Comparison of ENCODE assay signal across 2 cellular contexts in the genomic region with DNA sequence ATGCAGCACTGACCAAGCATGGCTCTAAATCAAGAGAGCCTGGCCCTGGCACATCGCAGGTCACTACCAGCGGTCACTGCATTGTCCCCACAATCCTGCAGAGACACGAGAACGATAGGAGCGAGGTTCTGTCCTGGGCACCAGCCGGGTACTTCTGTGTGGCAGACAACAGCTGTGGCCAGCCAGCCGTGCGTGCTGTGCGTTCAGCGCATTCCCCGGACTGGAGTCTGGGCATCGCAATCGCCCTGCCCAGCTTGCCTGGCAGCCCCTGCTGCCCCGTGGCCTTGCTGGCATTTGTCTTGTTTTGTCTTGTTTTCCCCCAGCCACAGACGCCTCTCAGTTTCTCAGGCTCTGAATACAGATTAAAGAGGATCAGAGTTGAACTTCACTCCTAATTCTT.
TF ChIP-seq lines count a peak whose summit lies in the region.

No MANE protein-coding gene starts in this region.

TF ChIP-seq in IMR-90, 13 proteins besides CTCF, POLR2A, EP300 and RAD21:
- TF ChIP-seq NFE2L2 (IDR thresholded peaks at IDR 0.05; ENCODE audit: low read depth, low read length) (no peak), SMC3 (IDR thresholded peaks at IDR 0.05; ENCODE audit: low read depth, low read length) (no peak), RCOR1 (IDR thresholded peaks at IDR 0.05; ENCODE audit: insufficient replicate concordance, low read length) (no peak), BHLHE40 (IDR thresholded peaks at IDR 0.05; ENCODE audit: low read depth, low read length) (no peak), MAFK (IDR thresholded peaks at IDR 0.05; ENCODE audit: low read depth, low read length) (no peak), MXI1 (IDR thresholded peaks at IDR 0.05; ENCODE audit: borderline replicate concordance, low read depth, low read length) (no peak), MAZ (IDR thresholded peaks at IDR 0.05; ENCODE audit: borderline replicate concordance, low read depth, low read length) (no peak), CHD1 (IDR thresholded peaks at IDR 0.05; ENCODE audit: low read depth, low read length) (no peak), RFX5 (IDR thresholded peaks at IDR 0.05; ENCODE audit: low read depth, low read length) (no peak)
- TF ChIP-seq, protein P1, sequence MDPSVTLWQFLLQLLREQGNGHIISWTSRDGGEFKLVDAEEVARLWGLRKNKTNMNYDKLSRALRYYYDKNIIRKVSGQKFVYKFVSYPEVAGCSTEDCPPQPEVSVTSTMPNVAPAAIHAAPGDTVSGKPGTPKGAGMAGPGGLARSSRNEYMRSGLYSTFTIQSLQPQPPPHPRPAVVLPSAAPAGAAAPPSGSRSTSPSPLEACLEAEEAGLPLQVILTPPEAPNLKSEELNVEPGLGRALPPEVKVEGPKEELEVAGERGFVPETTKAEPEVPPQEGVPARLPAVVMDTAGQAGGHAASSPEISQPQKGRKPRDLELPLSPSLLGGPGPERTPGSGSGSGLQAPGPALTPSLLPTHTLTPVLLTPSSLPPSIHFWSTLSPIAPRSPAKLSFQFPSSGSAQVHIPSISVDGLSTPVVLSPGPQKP (IDR thresholded peaks at IDR 0.05; ENCODE audit: borderline replicate concordance, low read depth, low read length) = no peak

TF ChIP-seq in GM12878, 131 proteins besides CTCF, POLR2A, EP300 and RAD21:
- TF ChIP-seq TAF1 (IDR thresholded peaks at IDR 0.05; ENCODE audit: borderline replicate concordance, low read depth, low read length) = no peak
- TF ChIP-seq ETV6 (conservative IDR thresholded peaks at IDR 0.05 in 1 of 2, IDR thresholded peaks at IDR 0.05 in 1 of 2; ENCODE audit: borderline replicate concordance in 1 of 2, low read depth in 1 of 2) = no peak
- TF ChIP-seq BMI1 (IDR thresholded peaks at IDR 0.05; ENCODE audit: borderline replicate concordance) = no peak
- no peak for TF ChIP-seq SIX5 (IDR thresholded peaks at IDR 0.05; ENCODE audit: low read depth, low read length, severe bottlenecking)
- no peak for TF ChIP-seq RB1 (IDR thresholded peaks at IDR 0.05; ENCODE audit: borderline replicate concordance)
- TF ChIP-seq, protein P2, sequence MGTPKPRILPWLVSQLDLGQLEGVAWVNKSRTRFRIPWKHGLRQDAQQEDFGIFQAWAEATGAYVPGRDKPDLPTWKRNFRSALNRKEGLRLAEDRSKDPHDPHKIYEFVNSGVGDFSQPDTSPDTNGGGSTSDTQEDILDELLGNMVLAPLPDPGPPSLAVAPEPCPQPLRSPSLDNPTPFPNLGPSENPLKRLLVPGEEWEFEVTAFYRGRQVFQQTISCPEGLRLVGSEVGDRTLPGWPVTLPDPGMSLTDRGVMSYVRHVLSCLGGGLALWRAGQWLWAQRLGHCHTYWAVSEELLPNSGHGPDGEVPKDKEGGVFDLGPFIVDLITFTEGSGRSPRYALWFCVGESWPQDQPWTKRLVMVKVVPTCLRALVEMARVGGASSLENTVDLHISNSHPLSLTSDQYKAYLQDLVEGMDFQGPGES (IDR thresholded peaks at IDR 0.05) = no peak
- no peak for TF ChIP-seq FOXM1 (IDR thresholded peaks at IDR 0.05; ENCODE audit: low read depth, low read length)
- no peak for TF ChIP-seq TARDBP (IDR thresholded peaks at IDR 0.05; ENCODE audit: borderline replicate concordance)
- TF ChIP-seq EED (IDR thresholded peaks at IDR 0.05; ENCODE audit: low read depth) = no peak
- no peak for TF ChIP-seq GABPA (IDR thresholded peaks at IDR 0.05; ENCODE audit: low read depth)
- TF ChIP-seq SMC3 (IDR thresholded peaks at IDR 0.05; ENCODE audit: borderline replicate concordance, low read length) = no peak
- TF ChIP-seq, protein P3, sequence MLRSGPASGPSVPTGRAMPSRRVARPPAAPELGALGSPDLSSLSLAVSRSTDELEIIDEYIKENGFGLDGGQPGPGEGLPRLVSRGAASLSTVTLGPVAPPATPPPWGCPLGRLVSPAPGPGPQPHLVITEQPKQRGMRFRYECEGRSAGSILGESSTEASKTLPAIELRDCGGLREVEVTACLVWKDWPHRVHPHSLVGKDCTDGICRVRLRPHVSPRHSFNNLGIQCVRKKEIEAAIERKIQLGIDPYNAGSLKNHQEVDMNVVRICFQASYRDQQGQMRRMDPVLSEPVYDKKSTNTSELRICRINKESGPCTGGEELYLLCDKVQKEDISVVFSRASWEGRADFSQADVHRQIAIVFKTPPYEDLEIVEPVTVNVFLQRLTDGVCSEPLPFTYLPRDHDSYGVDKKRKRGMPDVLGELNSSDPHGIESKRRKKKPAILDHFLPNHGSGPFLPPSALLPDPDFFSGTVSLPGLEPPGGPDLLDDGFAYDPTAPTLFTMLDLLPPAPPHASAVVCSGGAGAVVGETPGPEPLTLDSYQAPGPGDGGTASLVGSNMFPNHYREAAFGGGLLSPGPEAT (IDR thresholded peaks at IDR 0.05; ENCODE audit: low read depth) = no peak
- TF ChIP-seq, protein P4, sequence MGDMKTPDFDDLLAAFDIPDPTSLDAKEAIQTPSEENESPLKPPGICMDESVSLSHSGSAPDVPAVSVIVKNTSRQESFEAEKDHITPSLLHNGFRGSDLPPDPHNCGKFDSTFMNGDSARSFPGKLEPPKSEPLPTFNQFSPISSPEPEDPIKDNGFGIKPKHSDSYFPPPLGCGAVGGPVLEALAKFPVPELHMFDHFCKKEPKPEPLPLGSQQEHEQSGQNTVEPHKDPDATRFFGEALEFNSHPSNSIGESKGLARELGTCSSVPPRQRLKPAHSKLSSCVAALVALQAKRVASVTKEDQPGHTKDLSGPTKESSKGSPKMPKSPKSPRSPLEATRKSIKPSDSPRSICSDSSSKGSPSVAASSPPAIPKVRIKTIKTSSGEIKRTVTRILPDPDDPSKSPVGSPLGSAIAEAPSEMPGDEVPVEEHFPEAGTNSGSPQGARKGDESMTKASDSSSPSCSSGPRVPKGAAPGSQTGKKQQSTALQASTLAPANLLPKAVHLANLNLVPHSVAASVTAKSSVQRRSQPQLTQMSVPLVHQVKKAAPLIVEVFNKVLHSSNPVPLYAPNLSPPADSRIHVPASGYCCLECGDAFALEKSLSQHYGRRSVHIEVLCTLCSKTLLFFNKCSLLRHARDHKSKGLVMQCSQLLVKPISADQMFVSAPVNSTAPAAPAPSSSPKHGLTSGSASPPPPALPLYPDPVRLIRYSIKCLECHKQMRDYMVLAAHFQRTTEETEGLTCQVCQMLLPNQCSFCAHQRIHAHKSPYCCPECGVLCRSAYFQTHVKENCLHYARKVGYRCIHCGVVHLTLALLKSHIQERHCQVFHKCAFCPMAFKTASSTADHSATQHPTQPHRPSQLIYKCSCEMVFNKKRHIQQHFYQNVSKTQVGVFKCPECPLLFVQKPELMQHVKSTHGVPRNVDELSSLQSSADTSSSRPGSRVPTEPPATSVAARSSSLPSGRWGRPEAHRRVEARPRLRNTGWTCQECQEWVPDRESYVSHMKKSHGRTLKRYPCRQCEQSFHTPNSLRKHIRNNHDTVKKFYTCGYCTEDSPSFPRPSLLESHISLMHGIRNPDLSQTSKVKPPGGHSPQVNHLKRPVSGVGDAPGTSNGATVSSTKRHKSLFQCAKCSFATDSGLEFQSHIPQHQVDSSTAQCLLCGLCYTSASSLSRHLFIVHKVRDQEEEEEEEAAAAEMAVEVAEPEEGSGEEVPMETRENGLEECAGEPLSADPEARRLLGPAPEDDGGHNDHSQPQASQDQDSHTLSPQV (IDR thresholded peaks at IDR 0.05) = no peak
- TF ChIP-seq LARP7 (IDR thresholded peaks at IDR 0.05) = no peak
- TF ChIP-seq SPI1 (IDR thresholded peaks at IDR 0.05; ENCODE audit: borderline replicate concordance, insufficient read depth, low read depth, low read length) = no peak
- TF ChIP-seq SUPT20H (IDR thresholded peaks at IDR 0.05; ENCODE audit: borderline replicate concordance, control insufficient read depth, low read depth, low read length) = no peak
- no peak for TF ChIP-seq ZNF384 (IDR thresholded peaks at IDR 0.05; ENCODE audit: borderline replicate concordance, low read depth, low read length)
